15 cellular contexts compared by ENCODE assay signal in genomic region chr9:21611896-21612295, GRCh38.
A peak's percentile ranks its signal among the peaks of the same experiment; 100 is the strongest.
DNase-seq lines count a peak whose midpoint lies in the region; ATAC-seq and TF ChIP-seq lines count a peak whose summit lies in the region.
"Had no signal": no experiment of that assay in that cellular context is flagged by ENCODE, and none has a peak within 500 bp of the region (broad histone marks: within the 10 kb centered on the region; RNA-seq: fewer than 3 reads in every experiment).

No MANE protein-coding gene starts in this region.

- H3K4me3 Mint-ChIP-seq in CD8-positive, alpha-beta T cell, result peak overlapping the region; percentile 61
- H3K4me3 Mint-ChIP-seq in activated naive CD4-positive, alpha-beta T cell treated with anti-CD3 and anti-CD28 coated beads, Interleukin-2, amount 10 ng/mL, durations not matched to agents 7 days and 5 days, result peak overlapping the region; percentile 37
- H3K4me3 Mint-ChIP-seq: B cell had no signal

- no peaks in the 10 kb centered on the region for H3K36me3 Mint-ChIP-seq in CD8-positive, alpha-beta T cell
- H3K36me3 Mint-ChIP-seq in activated naive CD4-positive, alpha-beta T cell treated with anti-CD3 and anti-CD28 coated beads, Interleukin-2, amount 10 ng/mL, durations not matched to agents 7 days and 5 days, result peaks cover 4% of the 10 kb centered on the region

- H3K9me3 ChIP-seq in CD8-positive, alpha-beta T cell (ENCODE audit: low read length), result no peaks in the 10 kb centered on the region
- H3K9me3 ChIP-seq: body of pancreas, gastrocnemius medialis, pancreas had no signal

- no peaks in the 10 kb centered on the region for H3K9me3 Mint-ChIP-seq in CD8-positive, alpha-beta T cell
- H3K9me3 Mint-ChIP-seq in activated naive CD4-positive, alpha-beta T cell treated with anti-CD3 and anti-CD28 coated beads, Interleukin-2, amount 10 ng/mL, durations not matched to agents 7 days and 5 days, result no peaks in the 10 kb centered on the region

- no peak overlapping the region for H3K27ac ChIP-seq in CD8-positive, alpha-beta T cell (ENCODE audit: low read depth, low read length)
- H3K27ac ChIP-seq: body of pancreas, gastrocnemius medialis, pancreas had no signal

- no peak overlapping the region for H3K4me3 ChIP-seq in CD8-positive, alpha-beta T cell (ENCODE audit: low read depth, low read length)
- H3K4me3 ChIP-seq: body of pancreas, gastrocnemius medialis, pancreas had no signal

- H3K4me1 ChIP-seq in CD8-positive, alpha-beta T cell (ENCODE audit: insufficient read depth, low read length), result peaks cover 51% of the 10 kb centered on the region
- H3K4me1 ChIP-seq: body of pancreas, gastrocnemius medialis, pancreas had no signal

- no peaks in the 10 kb centered on the region for H3K36me3 ChIP-seq in CD8-positive, alpha-beta T cell (ENCODE audit: insufficient read depth, low read length)
- H3K36me3 ChIP-seq: gastrocnemius medialis, pancreas had no signal

- CTCF ChIA-PET in CD8-positive, alpha-beta T cell (lab: Charles Lee), result interaction anchor here (0.6 to 1.5 kb wide), 2 partner anchors 53 to 97 kb away, joined by 3 read pairs; no protein-coding TSS in a partner anchor
- CTCF ChIA-PET in activated naive CD4-positive, alpha-beta T cell treated with anti-CD3 and anti-CD28 coated beads, Interleukin-2, amount 10 ng/mL, durations not matched to agents 7 days and 5 days (lab: Charles Lee), result no interaction called here

- peak in 3 of 7 experiments; percentile 9 to 65 (median 27) for DNase-seq in CD8-positive, alpha-beta T cell
- DNase-seq in SW480 (ENCODE audit: low spot score), result peak; percentile 12
- DNase-seq in activated naive CD4-positive, alpha-beta T cell treated with anti-CD3 and anti-CD28 coated beads, Interleukin-2, amount 10 ng/mL, durations not matched to agents 7 days and 5 days, result peak; percentile 60
- peak; percentile 85 for DNase-seq in renal cortical epithelial cell (ENCODE audit: low read depth)
- no peak for DNase-seq in D341Med (ENCODE audit: low spot score)
- DNase-seq in NCI-H2171 treated with DMSO at 0.1 percent for 48 hours (lab: John Stamatoyannopoulos, UW), result no peak
- DNase-seq in cerebellum (ENCODE audit: low spot score), result no peak
- DNase-seq in NCI-H1105 (lab: John Stamatoyannopoulos, UW), result no peak
- DNase-seq: body of pancreas; DND-41; effector memory CD4-positive, alpha-beta T cell; gastrocnemius medialis; pancreas; SW 1271 had no signal

- POLR2A ChIA-PET in CD8-positive, alpha-beta T cell (lab: Charles Lee), result interaction anchor here (0.6 kb wide), 1 partner anchor 52 kb away, joined by 5 read pairs; no protein-coding TSS in a partner anchor

- H3K27me3 ChIP-seq in CD8-positive, alpha-beta T cell (ENCODE audit: insufficient read depth, low read length), result no peaks in the 10 kb centered on the region
- H3K27me3 ChIP-seq: body of pancreas, gastrocnemius medialis had no signal

- H3K27ac Mint-ChIP-seq in CD8-positive, alpha-beta T cell, result peak overlapping the region; percentile 77
- H3K27ac Mint-ChIP-seq in activated naive CD4-positive, alpha-beta T cell treated with anti-CD3 and anti-CD28 coated beads, Interleukin-2, amount 10 ng/mL, durations not matched to agents 7 days and 5 days, result peak overlapping the region; percentile 68
- H3K27ac Mint-ChIP-seq: B cell had no signal

- no peaks in the 10 kb centered on the region for H3K27me3 Mint-ChIP-seq in CD8-positive, alpha-beta T cell (ENCODE audit: low read depth)
- H3K27me3 Mint-ChIP-seq in activated naive CD4-positive, alpha-beta T cell treated with anti-CD3 and anti-CD28 coated beads, Interleukin-2, amount 10 ng/mL, durations not matched to agents 7 days and 5 days, result no peaks in the 10 kb centered on the region

- peak; percentile 71 for ATAC-seq in CD8-positive, alpha-beta T cell
- ATAC-seq: body of pancreas, gastrocnemius medialis, pancreas had no signal

- H3K4me1 Mint-ChIP-seq in CD8-positive, alpha-beta T cell (ENCODE audit: low read depth), result peaks cover 57% of the 10 kb centered on the region
- H3K4me1 Mint-ChIP-seq in activated naive CD4-positive, alpha-beta T cell treated with anti-CD3 and anti-CD28 coated beads, Interleukin-2, amount 10 ng/mL, durations not matched to agents 7 days and 5 days, result peaks cover 51% of the 10 kb centered on the region
- H3K4me1 Mint-ChIP-seq: B cell had no signal

- intact Hi-C loops in CD8-positive, alpha-beta T cell (cut with DNase I, micrococcal nuclease), result loop anchor here in 1 of 2 experiments (5.0 kb wide), 1 partner anchor 35 kb away; no protein-coding TSS in a partner anchor

- no peak for TF ChIP-seq CTCF in CD8-positive, alpha-beta T cell (IDR thresholded peaks at IDR 0.05)

Comparison
In these comparisons a context has a peak if more than half of its experiments do, and no peak if none do; other contexts are left out.
1. DNase-seq: peak in SW480 (single experiment), activated naive CD4-positive, alpha-beta T cell treated with anti-CD3 and anti-CD28 coated beads, Interleukin-2, amount 10 ng/mL, durations not matched to agents 7 days and 5 days (single experiment) and renal cortical epithelial cell (single experiment); none in D341Med (single experiment), NCI-H2171 treated with DMSO at 0.1 percent for 48 hours (single experiment), cerebellum (single experiment) and NCI-H1105 (single experiment).